Comparison of ENCODE assay signal across 8 cellular contexts in genomic region chr3:72100626-72101187, GRCh38.
DNase-seq lines count a peak whose midpoint lies in the region; ATAC-seq and TF ChIP-seq lines count a peak whose summit lies in the region.

No MANE protein-coding gene starts in this region.

- DNase-seq in AG04450 (ENCODE audit: low read depth, low spot score) (peak; percentile 6), NCI-H82 treated with DMSO at 0.1 percent for 48 hours (lab: John Stamatoyannopoulos, UW; ENCODE audit: unreplicated experiment) (peak; percentile 67)
- peak; percentile 93 for DNase-seq in activated CD8-positive, alpha-beta memory T cell treated with anti-CD3 and anti-CD28 coated beads, Interleukin-2, amount 50 U/mL, for 48 hours
- DNase-seq in stimulated activated CD8-positive, alpha-beta memory T cell treated with anti-CD3 and anti-CD28 coated beads, Interleukin-4, amount 100 ng/mL, for 24 hours (ENCODE audit: low read depth) = peak; percentile 80

- H3K9me3 ChIP-seq in AG04450 (ENCODE audit: control insufficient read depth, insufficient read depth, low read length) (no peaks in the 10 kb centered on the region; the same call in 1 of the 2 replicates), muscle layer of colon (ENCODE audit: low read length) (no peaks in the 10 kb centered on the region)

- no peak for TF ChIP-seq CTCF in AG04450 (IDR thresholded peaks at IDR 0.05; ENCODE audit: low read depth, low read length)

- H3K4me1 ChIP-seq in muscle layer of colon (ENCODE audit: insufficient read depth, low read length) = peaks cover 8% of the 10 kb centered on the region

- CTCF ChIA-PET in AG04450 (lab: Charles Lee) = no interaction called here

- POLR2A ChIA-PET in AG04450 (lab: Yijun Ruan, JAX) = no interaction called here

- H3K4me3 ChIP-seq in AG04450 (ENCODE audit: low read depth, low read length) (peak overlapping the region; percentile 48), muscle layer of colon (ENCODE audit: low read depth in 1 of 2, low read length in 2 of 2) (peak overlapping the region; percentile 24 to 25)

- H3K27me3 ChIP-seq in AG04450 (ENCODE audit: control insufficient read depth, insufficient read depth, low read length) (peaks cover 45% of the 10 kb centered on the region), muscle layer of colon (ENCODE audit: control insufficient read depth in 1 of 2, insufficient read depth in 2 of 2, low read length in 2 of 2) (no peaks in the 10 kb centered on the region)

- H3K9ac ChIP-seq in muscle layer of colon (ENCODE audit: low read length) = no peak overlapping the region

- no peaks in the 10 kb centered on the region for H3K36me3 ChIP-seq in muscle layer of colon (ENCODE audit: insufficient read depth, low read length)

- ATAC-seq in GM18858 (IDR thresholded peaks at IDR 0.05; ENCODE audit: unreplicated experiment) (peak; percentile 53), HG03060 (IDR thresholded peaks at IDR 0.05; ENCODE audit: low read depth, unreplicated experiment) (peak; percentile 42), esophagus mucosa (peak; percentile 29)

- H3K27ac ChIP-seq in AG04450 (ENCODE audit: low read depth, low read length) (no peak overlapping the region), muscle layer of colon (ENCODE audit: low read depth, low read length) (peak overlapping the region; percentile 35)

Comparison
In these comparisons a context has a peak if more than half of its experiments do, and no peak if none do; other contexts are left out.
1. DNase-seq: peak in every context shown above with its lines; median percentile 93 in activated CD8-positive, alpha-beta memory T cell treated with anti-CD3 and anti-CD28 coated beads, Interleukin-2, amount 50 U/mL, for 48 hours; 80 in stimulated activated CD8-positive, alpha-beta memory T cell treated with anti-CD3 and anti-CD28 coated beads, Interleukin-4, amount 100 ng/mL, for 24 hours; 67 in NCI-H82 treated with DMSO at 0.1 percent for 48 hours; 6 in AG04450.